In the genomic region with DNA sequence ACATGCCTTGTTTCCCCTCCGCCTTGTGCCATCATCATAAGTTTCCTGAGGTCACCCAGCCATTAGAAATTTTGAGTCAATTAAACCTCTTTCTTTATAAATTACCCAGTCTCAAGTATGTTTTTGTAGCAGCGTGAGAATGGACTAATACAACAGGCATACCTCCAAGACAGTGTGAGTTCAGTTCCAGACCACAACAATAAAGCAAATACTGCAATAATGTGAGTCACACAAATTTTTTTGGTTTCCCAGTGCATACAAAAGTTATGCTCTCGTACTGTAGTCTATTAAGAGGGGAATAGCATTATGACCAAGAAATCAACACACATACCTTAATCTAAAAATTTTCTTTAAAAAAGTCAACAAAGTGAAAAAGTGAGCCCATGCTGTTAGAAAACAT, we compare ENCODE assay signal across 21 cellular contexts.
DNase-seq lines count a peak whose midpoint lies in the region; TF ChIP-seq lines count a peak whose summit lies in the region.
"Had no signal": no experiment of that assay in that cellular context is flagged by ENCODE, and none has a peak within 500 bp of the region (broad histone marks: within the 10 kb centered on the region; RNA-seq: fewer than 3 reads in every experiment).

No MANE protein-coding gene starts in this region.

- no peaks in the 10 kb centered on the region for H3K36me3 ChIP-seq in H7 (replicated peaks; ENCODE audit: control insufficient read depth, insufficient read depth, low read length)
- H3K36me3 ChIP-seq: adrenal gland, neural progenitor cell, SJSA1 had no signal

- DNase-seq in HT1080 (ENCODE audit: low read depth) (peak; percentile 63), astrocyte of the spinal cord (ENCODE audit: low read depth, low spot score) (peak; percentile 67), fibroblast of pulmonary artery (ENCODE audit: low read depth) (peak; percentile 21), stromal cell of bone marrow (ENCODE audit: low read depth) (peak; percentile 24), H7 (no peak), Kasumi-1 (lab: John Stamatoyannopoulos, UW) (no peak)
- DNase-seq in NK-92 treated with Interleukin-12 subunit alpha and Interleukin-12 subunit beta, amount 100 ng/mL, for 24 hours (lab: John Stamatoyannopoulos, UW): no peak
- no peak for DNase-seq in activated CD8-positive, alpha-beta memory T cell treated with anti-CD3 and anti-CD28 coated beads, Interleukin-2, amount 50 U/mL, for 48 hours
- DNase-seq: activated CD8-positive, alpha-beta T cell treated with anti-CD3 and anti-CD28 coated beads, Interleukin-2, amount 10 ng/mL, durations not matched to agents 7 days and 5 days; activated effector memory CD4-positive, alpha-beta T cell treated with anti-CD3 and anti-CD28 coated beads, Interleukin-2, amount 50 U/mL, for 16 hours; adrenal gland; caudate nucleus; CD8-positive, alpha-beta memory T cell; dermis blood vessel endothelial cell; KBM-7; kidney; NCI-H2171 treated with DMSO at 0.1 percent for 48 hours; NCI-H524 treated with DMSO at 0.1 percent for 48 hours; stimulated activated CD4-positive, alpha-beta T cell treated with anti-CD3 and anti-CD28 coated beads, Interleukin-15, amount 100 ng/mL, for 24 hours had no signal

- no peak overlapping the region for H3K4me3 ChIP-seq in astrocyte of the spinal cord (ENCODE audit: low read depth, low read length)
- H3K4me3 ChIP-seq in fibroblast of pulmonary artery (replicated peaks; ENCODE audit: low read depth, low read length): no peak overlapping the region
- no peak overlapping the region for H3K4me3 ChIP-seq in H7 (ENCODE audit: insufficient read depth, low read depth, low read length)
- H3K4me3 ChIP-seq: adrenal gland, neural progenitor cell, SJSA1 had no signal

- TF ChIP-seq CTCF in astrocyte of the spinal cord (IDR thresholded peaks at IDR 0.05; ENCODE audit: low read depth, low read length): no peak
- TF ChIP-seq CTCF in fibroblast of pulmonary artery (IDR thresholded peaks at IDR 0.05; ENCODE audit: low read length, missing control alignments): no peak

- no peaks in the 10 kb centered on the region for H3K27me3 ChIP-seq in H7 (ENCODE audit: control insufficient read depth, insufficient read depth, low read length)
- H3K27me3 ChIP-seq: adrenal gland, neural progenitor cell, SJSA1 had no signal

- in situ Hi-C loops in astrocyte of the spinal cord (cut with HindIII; ENCODE audit: low sequenced_read_pairs): no loop called here

Comparison
In these comparisons a context has a peak if more than half of its experiments do, and no peak if none do; other contexts are left out.
1. DNase-seq: peak in HT1080 (single experiment), astrocyte of the spinal cord (single experiment), fibroblast of pulmonary artery (single experiment) and stromal cell of bone marrow (single experiment); none in NK-92 treated with Interleukin-12 subunit alpha and Interleukin-12 subunit beta, amount 100 ng/mL, for 24 hours (single experiment), H7 (single experiment), activated CD8-positive, alpha-beta memory T cell treated with anti-CD3 and anti-CD28 coated beads, Interleukin-2, amount 50 U/mL, for 48 hours (single experiment) and Kasumi-1 (0 of 2).